Comparison of ENCODE assay signal across 12 cellular contexts in the genomic region with DNA sequence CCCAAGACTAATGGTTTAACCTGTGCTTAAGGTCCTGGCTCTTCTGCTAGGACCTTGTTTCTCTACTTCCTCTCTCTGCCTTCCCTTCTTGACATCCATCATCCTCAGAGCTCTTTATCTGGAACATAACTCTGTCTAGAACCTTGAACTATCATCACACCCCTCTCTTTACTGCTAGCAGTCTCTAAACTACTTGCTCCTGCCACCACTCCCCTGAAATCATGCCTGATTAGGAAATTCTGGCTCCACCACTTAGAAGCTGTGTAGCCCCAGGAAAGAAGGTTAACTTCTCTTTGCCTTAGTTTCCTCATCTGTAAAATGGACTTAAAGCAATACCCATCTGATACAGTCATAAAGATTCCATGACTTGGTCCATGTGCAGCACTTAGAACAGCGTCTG. TPM values are rescaled to one million over a fixed set of nuclear protein-coding genes. Genes with fewer than 3 reads are reported as not detected.
DNase-seq lines count a peak whose midpoint lies in the region; ATAC-seq and TF ChIP-seq lines count a peak whose summit lies in the region.
"Had no signal": no experiment of that assay in that cellular context is flagged by ENCODE, and none has a peak within 500 bp of the region (broad histone marks: within the 10 kb centered on the region; RNA-seq: fewer than 3 reads in every experiment).

No MANE protein-coding gene starts in this region.

- no peaks in the 10 kb centered on the region for H3K9me2 ChIP-seq in HCT116 (ENCODE audit: insufficient read depth)

- TF ChIP-seq RAD21 in HCT116 (IDR thresholded peaks at IDR 0.05; ENCODE audit: low read depth), result no peak

- RAD21 ChIA-PET in HCT116 (lab: Charles Lee; ENCODE audit: low non-redundant PET in 1 of 2, low total read pairs in 2 of 2, uncharacterized antibody in 2 of 2, unreplicated experiment in 2 of 2), result no interaction called here

- H2AFZ ChIP-seq in HCT116 (ENCODE audit: low read depth, low read length, poor library complexity, severe bottlenecking) (no peak overlapping the region), smooth muscle cell (ENCODE audit: low read depth) (no peak overlapping the region)

- no peak for TF ChIP-seq POLR2A in HCT116 (IDR thresholded peaks at IDR 0.05; ENCODE audit: borderline replicate concordance, extremely low read depth, insufficient read depth, insufficient read length)

- TF ChIP-seq CTCF in HCT116 (IDR thresholded peaks at IDR 0.05 in 2 of 3, conservative IDR thresholded peaks at IDR 0.05 in 1 of 3; ENCODE audit: borderline replicate concordance in 1 of 3, insufficient read depth in 1 of 3, low read depth in 2 of 3, low read length in 2 of 3) (no peak), smooth muscle cell (IDR thresholded peaks at IDR 0.05; ENCODE audit: borderline replicate concordance, insufficient read depth, poor library complexity, severe bottlenecking) (no peak)

- intact Hi-C loops in HCT116 (cut with micrococcal nuclease), result loop anchor here (10.0 kb wide), 1 partner anchor 295 kb away; no protein-coding TSS in a partner anchor

- H3K4me1 ChIP-seq in HCT116 (ENCODE audit: control insufficient read depth in 1 of 2, insufficient read depth in 2 of 2, low read length in 2 of 2) (peaks cover 43 to 51% of the 10 kb centered on the region in 2 experiments), iPS-18a (ENCODE audit: control insufficient read depth, low read depth, low read length) (peaks cover 50% of the 10 kb centered on the region), smooth muscle cell (ENCODE audit: low read depth) (peaks cover 48% of the 10 kb centered on the region)

- no peak overlapping the region for H3K27ac ChIP-seq in HCT116 (ENCODE audit: low read depth, low read length)
- no peak overlapping the region for H3K27ac ChIP-seq in iPS-18a (ENCODE audit: low read length)
- H3K27ac ChIP-seq in smooth muscle cell (ENCODE audit: low read depth), result peak overlapping the region; percentile 91

- H3F3A ChIP-seq in smooth muscle cell (ENCODE audit: low read depth), result peaks cover 11% of the 10 kb centered on the region

- DNase-seq in HCT116 (ENCODE audit: low read depth, low spot score) (no peak), NCI-H226 (peak; percentile 28), smooth muscle cell (lab: John Stamatoyannopoulos, UW; ENCODE audit: unreplicated experiment) (no peak), NCI-H345 (lab: John Stamatoyannopoulos, UW) (no peak), NCI-H526 treated with DMSO at 0.1 percent for 48 hours (lab: John Stamatoyannopoulos, UW) (no peak), NCI-H2196 treated with DMSO at 0.1 percent for 48 hours (lab: John Stamatoyannopoulos, UW; ENCODE audit: unreplicated experiment) (no peak)
- DNase-seq: activated CD4-positive, alpha-beta T cell treated with anti-CD3 and anti-CD28 coated beads, Interleukin-2, amount 10 ng/mL, durations not matched to agents 7 days and 5 days; CD4-positive, alpha-beta T cell; natural killer cell; NCI-H1092 had no signal

- H3K9ac ChIP-seq in HCT116 (ENCODE audit: low read length) (no peak overlapping the region), iPS-18a (ENCODE audit: low read length) (no peak overlapping the region), smooth muscle cell (ENCODE audit: low read depth) (no peak overlapping the region)

- H4K20me1 ChIP-seq in HCT116 (ENCODE audit: insufficient read depth) (peaks cover 21% of the 10 kb centered on the region; the same call in 1 of the 2 replicates), smooth muscle cell (ENCODE audit: low read depth) (peaks cover 42% of the 10 kb centered on the region)

- H3K36me3 ChIP-seq in HCT116 (ENCODE audit: control insufficient read depth in 1 of 2, insufficient read depth in 2 of 2, low read length in 2 of 2), result peaks cover 0 to 6% of the 10 kb centered on the region in 2 experiments; a peak in 1 of 4 replicates
- peaks cover 4% of the 10 kb centered on the region for H3K36me3 ChIP-seq in iPS-18a (ENCODE audit: control insufficient read depth, low read depth, low read length)
- H3K36me3 ChIP-seq in smooth muscle cell (ENCODE audit: low read depth), result no peaks in the 10 kb centered on the region

- H3K4me2 ChIP-seq in HCT116 (ENCODE audit: low read length) (0 out of 2 replicates have a peak overlapping the region, but pooled peaks have one; percentile 18), smooth muscle cell (no peak overlapping the region)

- 83% methylated on average over 1 of the region's 1 CpG for WGBS in smooth muscle cell (ENCODE audit: low lambda C conversion rate)

- POLR2A ChIA-PET in HCT116 (lab: Charles Lee), result no interaction called here

- CTCF ChIA-PET in HCT116 (lab: Charles Lee), result no interaction called here

- no peak for ATAC-seq in HCT116
- ATAC-seq: natural killer cell had no signal

- H3K79me2 ChIP-seq in HCT116 (ENCODE audit: insufficient read depth, low read length) (peaks cover 100% of the 10 kb centered on the region), smooth muscle cell (ENCODE audit: low read depth) (peaks cover 96% of the 10 kb centered on the region)

- no peak overlapping the region for H3K4me3 ChIP-seq in HCT116 (replicated peaks in 1 of 2; ENCODE audit: low read depth in 1 of 2, low read length in 2 of 2)
- H3K4me3 ChIP-seq in iPS-18a (ENCODE audit: low read length), result peak overlapping the region; percentile 45
- no peak overlapping the region for H3K4me3 ChIP-seq in smooth muscle cell
- H3K4me3 ChIP-seq: SJCRH30 had no signal

- no peaks in the 10 kb centered on the region for H3K9me3 ChIP-seq in HCT116 (ENCODE audit: control insufficient read depth in 1 of 2, insufficient read depth in 1 of 2, low read depth in 1 of 2, low read length in 2 of 2)
- H3K9me3 ChIP-seq in iPS-18a (ENCODE audit: control insufficient read depth, low read depth, low read length), result no peaks in the 10 kb centered on the region
- no peaks in the 10 kb centered on the region for H3K9me3 ChIP-seq in smooth muscle cell (replicated peaks; ENCODE audit: low read depth)
- H3K9me3 ChIP-seq: SJCRH30 had no signal

- H3K27me3 ChIP-seq in HCT116 (ENCODE audit: insufficient read depth, low read length) (no peaks in the 10 kb centered on the region), iPS-18a (ENCODE audit: control insufficient read depth, insufficient read depth, low read length) (no peaks in the 10 kb centered on the region), smooth muscle cell (ENCODE audit: low read depth) (no peaks in the 10 kb centered on the region)
- H3K27me3 ChIP-seq: SJCRH30 had no signal

- BruUV-seq in HCT116 (replicated peaks; lab: Mats Ljungman, UMichigan), result no TSS peak

TF ChIP-seq in HCT116, 20 proteins besides CTCF, POLR2A, EP300 and RAD21 (continues in another document):
- TF ChIP-seq TCF7L2 (IDR thresholded peaks at IDR 0.05; ENCODE audit: borderline replicate concordance, extremely low read depth, insufficient read depth, insufficient read length) (no peak), EZH2 (IDR thresholded peaks at IDR 0.05) (no peak), SIN3A (IDR thresholded peaks at IDR 0.05; ENCODE audit: low read depth) (no peak), ELF1 (IDR thresholded peaks at IDR 0.05; ENCODE audit: borderline replicate concordance, low read depth) (no peak), EGR1 (IDR thresholded peaks at IDR 0.05; ENCODE audit: low read depth) (no peak), CEBPB (IDR thresholded peaks at IDR 0.05; ENCODE audit: low read depth) (no peak), FOSL1 (IDR thresholded peaks at IDR 0.05; ENCODE audit: low read depth) (no peak), SRF (IDR thresholded peaks at IDR 0.05; ENCODE audit: low read depth) (no peak), JUND (IDR thresholded peaks at IDR 0.05) (no peak), ZFX (IDR thresholded peaks at IDR 0.05) (no peak), SP1 (IDR thresholded peaks at IDR 0.05; ENCODE audit: low read depth) (no peak)
- TF ChIP-seq, protein P1, sequence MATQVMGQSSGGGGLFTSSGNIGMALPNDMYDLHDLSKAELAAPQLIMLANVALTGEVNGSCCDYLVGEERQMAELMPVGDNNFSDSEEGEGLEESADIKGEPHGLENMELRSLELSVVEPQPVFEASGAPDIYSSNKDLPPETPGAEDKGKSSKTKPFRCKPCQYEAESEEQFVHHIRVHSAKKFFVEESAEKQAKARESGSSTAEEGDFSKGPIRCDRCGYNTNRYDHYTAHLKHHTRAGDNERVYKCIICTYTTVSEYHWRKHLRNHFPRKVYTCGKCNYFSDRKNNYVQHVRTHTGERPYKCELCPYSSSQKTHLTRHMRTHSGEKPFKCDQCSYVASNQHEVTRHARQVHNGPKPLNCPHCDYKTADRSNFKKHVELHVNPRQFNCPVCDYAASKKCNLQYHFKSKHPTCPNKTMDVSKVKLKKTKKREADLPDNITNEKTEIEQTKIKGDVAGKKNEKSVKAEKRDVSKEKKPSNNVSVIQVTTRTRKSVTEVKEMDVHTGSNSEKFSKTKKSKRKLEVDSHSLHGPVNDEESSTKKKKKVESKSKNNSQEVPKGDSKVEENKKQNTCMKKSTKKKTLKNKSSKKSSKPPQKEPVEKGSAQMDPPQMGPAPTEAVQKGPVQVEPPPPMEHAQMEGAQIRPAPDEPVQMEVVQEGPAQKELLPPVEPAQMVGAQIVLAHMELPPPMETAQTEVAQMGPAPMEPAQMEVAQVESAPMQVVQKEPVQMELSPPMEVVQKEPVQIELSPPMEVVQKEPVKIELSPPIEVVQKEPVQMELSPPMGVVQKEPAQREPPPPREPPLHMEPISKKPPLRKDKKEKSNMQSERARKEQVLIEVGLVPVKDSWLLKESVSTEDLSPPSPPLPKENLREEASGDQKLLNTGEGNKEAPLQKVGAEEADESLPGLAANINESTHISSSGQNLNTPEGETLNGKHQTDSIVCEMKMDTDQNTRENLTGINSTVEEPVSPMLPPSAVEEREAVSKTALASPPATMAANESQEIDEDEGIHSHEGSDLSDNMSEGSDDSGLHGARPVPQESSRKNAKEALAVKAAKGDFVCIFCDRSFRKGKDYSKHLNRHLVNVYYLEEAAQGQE (IDR thresholded peaks at IDR 0.05; ENCODE audit: low read depth), result no peak
- TF ChIP-seq, protein P2, sequence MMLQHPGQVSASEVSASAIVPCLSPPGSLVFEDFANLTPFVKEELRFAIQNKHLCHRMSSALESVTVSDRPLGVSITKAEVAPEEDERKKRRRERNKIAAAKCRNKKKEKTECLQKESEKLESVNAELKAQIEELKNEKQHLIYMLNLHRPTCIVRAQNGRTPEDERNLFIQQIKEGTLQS (IDR thresholded peaks at IDR 0.05), result no peak
- TF ChIP-seq, protein P3, sequence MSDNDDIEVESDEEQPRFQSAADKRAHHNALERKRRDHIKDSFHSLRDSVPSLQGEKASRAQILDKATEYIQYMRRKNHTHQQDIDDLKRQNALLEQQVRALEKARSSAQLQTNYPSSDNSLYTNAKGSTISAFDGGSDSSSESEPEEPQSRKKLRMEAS (IDR thresholded peaks at IDR 0.05), result no peak

RNA-seq across cellular contexts. Expression of a gene that starts 9.1 kb away (rescaled TPM):
- total RNA-seq in HCT116 (2021; ENCODE audit: unreplicated experiment), result 155 TPM
- 52.7 and 57.0 TPM in 2 replicates for polyA plus RNA-seq in HCT116 (2012)
- total RNA-seq in smooth muscle cell, result 64.4 and 85.8 TPM in 2 replicates
- polyA plus RNA-seq in smooth muscle cell, result 23.5 and 38.5 TPM in 2 replicates
